ENCODE assay signal across 1 cellular context in genomic region chr10:51718804-51719291, GRCh38.
TF ChIP-seq lines count a peak whose summit lies in the region.

No MANE protein-coding gene starts in this region.

TF ChIP-seq in IMR-90, 13 proteins besides CTCF, POLR2A, EP300 and RAD21 (continued from another document):
- TF ChIP-seq SMC3 (IDR thresholded peaks at IDR 0.05; ENCODE audit: low read depth, low read length) = no peak
- no peak for TF ChIP-seq MAFK (IDR thresholded peaks at IDR 0.05; ENCODE audit: low read depth, low read length)
- TF ChIP-seq CEBPB (IDR thresholded peaks at IDR 0.05; ENCODE audit: low read depth, low read length) = peak; percentile 33
- no peak for TF ChIP-seq ELK1 (IDR thresholded peaks at IDR 0.05; ENCODE audit: borderline replicate concordance, low read depth, low read length)
- no peak for TF ChIP-seq CHD1 (IDR thresholded peaks at IDR 0.05; ENCODE audit: low read depth, low read length)
